9 cellular contexts compared by ENCODE assay signal in the genomic region with DNA sequence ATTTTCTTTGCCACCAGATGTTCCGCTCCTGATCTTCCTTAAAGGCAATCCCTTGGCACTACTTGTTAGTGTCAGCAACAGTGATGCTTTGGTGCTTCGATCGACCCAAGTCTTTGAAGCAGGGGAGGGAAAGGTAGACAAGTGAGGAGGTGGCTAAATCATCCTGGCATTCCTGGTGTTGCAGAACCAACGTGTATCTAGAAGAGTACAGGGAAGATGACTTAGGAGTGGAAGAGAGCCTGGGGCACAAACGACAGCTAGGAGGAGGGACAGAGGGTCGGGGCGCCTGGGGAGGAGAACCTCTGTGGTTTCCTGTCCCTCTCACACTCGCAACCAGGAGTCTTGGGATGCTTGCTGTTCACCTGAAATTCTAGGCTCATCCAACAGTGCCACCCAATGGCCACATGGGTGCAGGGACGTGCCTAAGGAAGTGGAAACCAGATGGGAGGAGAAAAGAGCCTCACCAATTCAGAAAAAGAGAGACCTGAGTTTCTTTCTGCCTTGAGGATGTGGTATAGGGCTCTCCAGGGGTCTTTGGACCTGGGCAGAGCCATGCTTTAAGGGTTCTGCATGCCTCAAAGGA. TPM values are rescaled to one million over a fixed set of nuclear protein-coding genes. Genes with fewer than 3 reads are reported as not detected.
DNase-seq lines count a peak whose midpoint lies in the region; ATAC-seq, FAIRE-seq and TF ChIP-seq lines count a peak whose summit lies in the region.
"Had no signal": no experiment of that assay in that cellular context is flagged by ENCODE, and none has a peak within 500 bp of the region (broad histone marks: within the 10 kb centered on the region; RNA-seq: fewer than 3 reads in every experiment).

No MANE protein-coding gene starts in this region.

- no peaks in the 10 kb centered on the region; the same call in 1 of the 2 replicates for H4K20me1 ChIP-seq in K562 (replicated peaks; ENCODE audit: control insufficient read depth, insufficient read depth, low read length)

- peak; percentile 71 to 88 for TF ChIP-seq RAD21 in K562 (CRISPR knock-in tag; conservative IDR thresholded peaks at IDR 0.05 in 1 of 2, IDR thresholded peaks at IDR 0.05 in 1 of 2)

- FAIRE-seq in K562 (lab: Jason Lieb, UNC): peak; percentile 92
- FAIRE-seq: A204.1 had no signal

- POLR2A ChIA-PET in K562 (lab: Yijun Ruan, JAX): interaction anchor here (1.1 kb wide), 1 partner anchor 159 kb away, joined by 5 read pairs; no protein-coding TSS in a partner anchor

- no peaks in the 10 kb centered on the region for H3K9me3 ChIP-seq in K562 (replicated peaks; ENCODE audit: control insufficient read depth, insufficient read depth, low read depth, low read length)

- H2AFZ ChIP-seq in K562 (ENCODE audit: low read depth, low read length): peak overlapping the region; percentile 73

- H3K9ac ChIP-seq in K562 (ENCODE audit: insufficient read depth in 1 of 2, low read depth in 2 of 2, low read length in 2 of 2): no peak overlapping the region

- 5% methylated on average over 9 of the region's 9 CpGs for WGBS in K562 (ENCODE audit: insufficient coverage, low coverage, missing lambda C conversion rate)

- H3K36me3 ChIP-seq in K562 (ENCODE audit: control insufficient read depth, insufficient read depth, low read length): no peaks in the 10 kb centered on the region

- CTCF ChIA-PET in K562 (lab: Yijun Ruan, JAX; ENCODE audit: low intra/inter-chr PET ratio): interaction anchor here (0.6 to 2.8 kb wide), 7 partner anchors 15 to 1154 kb away, joined by 3 to 17 read pairs (median 3); no protein-coding TSS in a partner anchor

- H3K79me2 ChIP-seq in K562 (ENCODE audit: control insufficient read depth, insufficient read depth, low read length): no peaks in the 10 kb centered on the region

- H3K4me2 ChIP-seq in K562 (ENCODE audit: insufficient read depth, low read length): no peak overlapping the region

- H3K4me1 ChIP-seq in K562 (replicated peaks in 1 of 2; ENCODE audit: control insufficient read depth in 2 of 2, insufficient read depth in 2 of 2, low read length in 2 of 2): peaks cover 20 to 22% of the 10 kb centered on the region in 2 experiments

- DNase-seq in NCI-H1436 (lab: John Stamatoyannopoulos, UW): peak; percentile 22
- no peak for DNase-seq in NCI-H1436 treated with DMSO at 0.1 percent for 48 hours (lab: John Stamatoyannopoulos, UW)
- DNase-seq in NCI-H1092 (lab: John Stamatoyannopoulos, UW): peak; percentile 59
- DNase-seq in SK-MEL-5 (ENCODE audit: low read depth, low spot score): peak; percentile 84
- peak; percentile 67 to 83 (median 74) for DNase-seq in K562 (ENCODE audit: extremely low read depth in 1 of 4, low spot score in 3 of 4)
- DNase-seq in iPS-NIHi11 (ENCODE audit: low spot score): peak; percentile 72
- peak; percentile 70 for DNase-seq in stimulated activated CD4-positive, alpha-beta T cell treated with anti-CD3 and anti-CD28 coated beads, Interleukin-1b, Interleukin-23, amount 100 ng/mL, for 48 hours

- ATAC-seq in K562 (peak; percentile 85), HG03045 (IDR thresholded peaks at IDR 0.05; ENCODE audit: unreplicated experiment) (no peak)

- H3K27me3 ChIP-seq in K562 (ENCODE audit: control insufficient read depth in 2 of 2, insufficient read depth in 2 of 2, low read length in 2 of 2): peaks cover 6 to 19% of the 10 kb centered on the region in 2 experiments; a peak in 4 of 5 replicates

- intact Hi-C loops in K562 (cut with micrococcal nuclease): loop anchor here (1.0 to 5.0 kb wide), 3 partner anchors 61 to 377 kb away; no protein-coding TSS in a partner anchor

- TF ChIP-seq POLR2A in K562 (conservative IDR thresholded peaks at IDR 0.05): no peak

- H3K4me3 ChIP-seq in K562: no peak overlapping the region

- H3K9me1 ChIP-seq in K562 (ENCODE audit: control insufficient read depth, insufficient read depth, low read length): no peaks in the 10 kb centered on the region

- in situ Hi-C loops in SK-MEL-5 (cut with HindIII; ENCODE audit: low pct_unique_long_range_greater_than_20kb, low sequenced_read_pairs) (no loop called here), K562 (cut with MboI) (no loop called here)

- TF ChIP-seq CTCF in K562 (IDR thresholded peaks at IDR 0.05 in 2 of 3, conservative IDR thresholded peaks at IDR 0.05 in 1 of 3; ENCODE audit: insufficient read depth in 2 of 3, low read depth in 1 of 3, low read length in 3 of 3): peak; percentile 87 to 95 (median 93)

- no peak for TF ChIP-seq EP300 in K562 (IDR thresholded peaks at IDR 0.05; ENCODE audit: low read length)

- H3K27ac ChIP-seq in K562 (ENCODE audit: extremely low read depth, low read depth, low read length): no peak overlapping the region

- BruUV-seq in K562 (replicated peaks; lab: Mats Ljungman, UMichigan): no TSS peak

TF ChIP-seq in K562, 482 proteins besides CTCF, POLR2A, EP300 and RAD21 (continues in another document):
- TF ChIP-seq RCOR1 (IDR thresholded peaks at IDR 0.05; ENCODE audit: borderline replicate concordance in 1 of 2, low read depth in 2 of 2, low read length in 2 of 2) (0 out of 4 replicates have a peak, but pooled peaks of 1 of the 2 experiments have one; percentile 44), XRCC5 (IDR thresholded peaks at IDR 0.05; ENCODE audit: low read depth, low read length) (0 out of 2 replicates have a peak, but pooled peaks have one; percentile 52), NFRKB (IDR thresholded peaks at IDR 0.05; ENCODE audit: low read depth) (no peak), NFIC (IDR thresholded peaks at IDR 0.05) (peak; percentile 7; the same call in 1 of the 2 replicates), DEAF1 (CRISPR knock-in tag; IDR thresholded peaks at IDR 0.05) (peak; percentile 73; the same call in 1 of the 2 replicates), RB1 (IDR thresholded peaks at IDR 0.05; ENCODE audit: low read depth) (0 out of 2 replicates have a peak, but pooled peaks have one; percentile 27), SMC3 (conservative IDR thresholded peaks at IDR 0.05; ENCODE audit: insufficient read depth, low read depth, low read length) (peak; percentile 54; the same call in 1 of the 2 replicates), SPI1 (IDR thresholded peaks at IDR 0.05; ENCODE audit: borderline replicate concordance, low read depth, low read length) (peak; percentile 72; the same call in 1 of the 2 replicates), TRIM28 (IDR thresholded peaks at IDR 0.05) (no peak)

RNA-seq across cellular contexts. Expression of gene KCNA2, which starts 9.5 kb away (rescaled TPM):
- under 0.01 and 0.24 TPM in 2 replicates for total RNA-seq in SK-MEL-5 (2014; rRNA removed; shearing (Covaris generic))
- 0.04 and 0.15 TPM in 2 replicates for polyA plus RNA-seq in SK-MEL-5 (2015; cell fraction: cytosol; rRNA removed)
- polyA plus RNA-seq in SK-MEL-5 (2015; cell fraction: nucleus; rRNA removed): 0.09 TPM in 1 of 2 replicates, not detected in the other
- total RNA-seq in K562 (2011; cell fraction: chromatin; rRNA removed; ENCODE audit: low replicate concordance): not detected in 2 replicates
- total RNA-seq in K562 (2011; cell fraction: nucleolus; rRNA removed): not detected in 2 replicates
- not detected in 2 replicates for total RNA-seq in K562 (2011; cell fraction: nucleoplasm; rRNA removed)
- not detected in 2 replicates for total RNA-seq in K562 (2014; rRNA removed)
- not detected in 2 replicates for total RNA-seq in K562 (2014; rRNA removed; fragmentation: Illumina TruSeq; extraction: Trizol)
- total RNA-seq in K562 (2015; rRNA removed; fragmentation: Illumina TruSeq; extraction: Trizol): not detected in 2 replicates
- not detected in 2 replicates for total RNA-seq in K562 (2021)
- not detected in 2 replicates for polyA plus RNA-seq in K562 (2011; rRNA removed)
- not detected in 2 replicates for polyA plus RNA-seq in K562 (2011; cell fraction: cytosol; rRNA removed)
- polyA plus RNA-seq in K562 (2011; cell fraction: nucleus; rRNA removed): not detected in 2 replicates
- not detected in 2 replicates for polyA plus RNA-seq in K562 (2012)
- polyA plus RNA-seq in K562 (2014; fragmentation: Illumina TruSeq; extraction: Trizol): not detected in 2 replicates
- polyA plus RNA-seq in K562 (2014; fragmentation: Nextera tagmentation; extraction: Ambion mirVana): not detected
- polyA plus RNA-seq in K562 (2014; rRNA removed): not detected in 2 replicates
- not detected in 2 replicates for polyA minus RNA-seq in K562 (2011; rRNA and poly(A)+ RNA removed)
- polyA minus RNA-seq in K562 (2011; cell fraction: cytosol; rRNA and poly(A)+ RNA removed): not detected in 2 replicates
- not detected in 2 replicates for polyA minus RNA-seq in K562 (2011; cell fraction: nucleus; rRNA and poly(A)+ RNA removed)

RNA-seq across cellular contexts. Expression of gene KCNA3, which starts 59.1 kb away (rescaled TPM):
- not detected in 2 replicates for total RNA-seq in SK-MEL-5 (2014; rRNA removed; shearing (Covaris generic))
- polyA plus RNA-seq in SK-MEL-5 (2015; cell fraction: cytosol; rRNA removed): not detected in 2 replicates
- polyA plus RNA-seq in SK-MEL-5 (2015; cell fraction: nucleus; rRNA removed): not detected in 2 replicates
- total RNA-seq in K562 (2011; cell fraction: chromatin; rRNA removed; ENCODE audit: low replicate concordance): not detected in 2 replicates
- total RNA-seq in K562 (2011; cell fraction: nucleolus; rRNA removed): not detected in 2 replicates
- total RNA-seq in K562 (2011; cell fraction: nucleoplasm; rRNA removed): not detected in 2 replicates
- total RNA-seq in K562 (2014; rRNA removed): not detected in 2 replicates
- not detected in 2 replicates for total RNA-seq in K562 (2014; rRNA removed; fragmentation: Illumina TruSeq; extraction: Trizol)
- not detected in 2 replicates for total RNA-seq in K562 (2015; rRNA removed; fragmentation: Illumina TruSeq; extraction: Trizol)
- 0.09 TPM in 1 of 2 replicates, not detected in the other for total RNA-seq in K562 (2021)
- polyA plus RNA-seq in K562 (2011; rRNA removed): not detected in 2 replicates
- polyA plus RNA-seq in K562 (2011; cell fraction: cytosol; rRNA removed): not detected in 2 replicates
- not detected in 2 replicates for polyA plus RNA-seq in K562 (2011; cell fraction: nucleus; rRNA removed)
- polyA plus RNA-seq in K562 (2012): not detected in 2 replicates
- not detected in 2 replicates for polyA plus RNA-seq in K562 (2014; fragmentation: Illumina TruSeq; extraction: Trizol)
- not detected for polyA plus RNA-seq in K562 (2014; fragmentation: Nextera tagmentation; extraction: Ambion mirVana)
- not detected in 2 replicates for polyA plus RNA-seq in K562 (2014; rRNA removed)
- polyA minus RNA-seq in K562 (2011; rRNA and poly(A)+ RNA removed): not detected in 2 replicates
- not detected in 2 replicates for polyA minus RNA-seq in K562 (2011; cell fraction: cytosol; rRNA and poly(A)+ RNA removed)
- polyA minus RNA-seq in K562 (2011; cell fraction: nucleus; rRNA and poly(A)+ RNA removed): not detected in 2 replicates
